ENCODE assay signal across 12 cellular contexts in the genomic region with DNA sequence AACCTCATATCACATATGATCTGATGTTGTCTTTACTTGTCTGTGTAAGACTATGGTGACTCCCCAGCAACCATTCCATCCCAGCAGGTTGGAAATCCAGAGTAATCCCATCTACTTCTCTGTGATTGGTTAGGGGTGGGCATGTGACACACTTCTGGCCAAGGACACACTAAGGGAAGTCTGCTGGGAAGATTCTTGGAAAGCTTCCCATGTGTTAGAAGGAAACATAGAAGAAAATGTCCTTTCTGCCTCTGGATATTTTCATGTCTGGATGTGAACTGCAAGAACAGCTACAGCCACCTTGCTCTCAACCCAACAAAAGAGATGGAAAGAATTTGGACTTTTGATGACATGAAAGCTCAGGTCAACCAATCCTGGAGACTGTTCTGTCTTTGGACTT. TPM values are rescaled to one million over a fixed set of nuclear protein-coding genes. Genes with fewer than 3 reads are reported as not detected.
DNase-seq lines count a peak whose midpoint lies in the region; ATAC-seq and FAIRE-seq lines count a peak whose summit lies in the region.
"Had no signal": no experiment of that assay in that cellular context is flagged by ENCODE, and none has a peak within 500 bp of the region (broad histone marks: within the 10 kb centered on the region; RNA-seq: fewer than 3 reads in every experiment).

No MANE protein-coding gene starts in this region.

- no peaks in the 10 kb centered on the region for H3K9me3 ChIP-seq in adipocyte (ENCODE audit: control insufficient read depth, low read length)

- FAIRE-seq in GM19239 (lab: Jason Lieb, UNC) = no peak
- FAIRE-seq: G401.6 had no signal

- DNase-seq in GM04504 (ENCODE audit: low read depth) = peak; percentile 43
- peak; percentile 78 for DNase-seq in adipocyte (ENCODE audit: low read depth)
- peak; percentile 47 for DNase-seq in fibroblast of the conjunctiva (ENCODE audit: low read depth)
- DNase-seq in renal cortical epithelial cell (ENCODE audit: low read depth) = peak; percentile 53
- DNase-seq in posterior vena cava (ENCODE audit: low spot score) = no peak
- DNase-seq in GM19239 (ENCODE audit: insufficient read length, low spot score) = no peak
- no peak for DNase-seq in HK-2 (ENCODE audit: unreplicated experiment)
- DNase-seq: activated CD4-positive, alpha-beta T cell treated with anti-CD3 and anti-CD28 coated beads for 48 hours; NCI-H1092; PC-9 had no signal

- intact Hi-C loops in posterior vena cava (cut with DNase I) = loop anchor here in 1 of 2 donors (10.0 kb wide), 1 partner anchor 64 kb away; the partner anchor contains the start of gene FBXO22

- H3K27me3 ChIP-seq in adipocyte (replicated peaks; ENCODE audit: control insufficient read depth, insufficient read depth, low read length) = no peaks in the 10 kb centered on the region

- H3K9ac ChIP-seq in adipocyte (ENCODE audit: low read length) = no peak overlapping the region

- peaks cover 34% of the 10 kb centered on the region for H3K4me1 ChIP-seq in adipocyte (ENCODE audit: control insufficient read depth, insufficient read depth, low read length)

- H3K4me3 ChIP-seq in adipocyte (ENCODE audit: low read length) = no peak overlapping the region
- H3K4me3 ChIP-seq: PC-9 had no signal

- H3K36me3 ChIP-seq in adipocyte (ENCODE audit: control insufficient read depth, insufficient read depth, low read length, severe bottlenecking) = no peaks in the 10 kb centered on the region

- no peak for ATAC-seq in GM19395 (IDR thresholded peaks at IDR 0.05; ENCODE audit: unreplicated experiment)

RNA-seq across cellular contexts. Expression of gene UBE2Q2, which starts 2.6 kb away (rescaled TPM):
- total RNA-seq in renal cortical epithelial cell (84.3 and 87.0 TPM in 2 replicates), posterior vena cava (10 to 100 TPM; 44.8 to 60.6 TPM)

Comparison
In these comparisons a context has a peak if more than half of its experiments do, and no peak if none do; other contexts are left out.
1. DNase-seq: peak in GM04504 (single experiment), adipocyte (single experiment), fibroblast of the conjunctiva (single experiment) and renal cortical epithelial cell (single experiment); none in posterior vena cava (single experiment), GM19239 (single experiment) and HK-2 (single experiment).